Comparison of ENCODE assay signal across 8 cellular contexts in genomic region chr17:32486701-32487459, GRCh38. TPM values are rescaled to one million over a fixed set of nuclear protein-coding genes. Genes with fewer than 3 reads are reported as not detected.
DNase-seq lines count a peak whose midpoint lies in the region; ATAC-seq and TF ChIP-seq lines count a peak whose summit lies in the region.

Gene CDK5R1 (plus strand): TSS chr17:32486993. CDS start chr17:32487621, 628 bp downstream.

- H2AFZ ChIP-seq in PC-3 (ENCODE audit: low read length) = peak within 1 kb of the TSS; percentile 77

- TF ChIP-seq POLR2A in GM19193 (IDR thresholded peaks at IDR 0.05; ENCODE audit: extremely low read depth, insufficient read depth, insufficient read length) (peak; percentile 37), suprapubic skin (IDR thresholded peaks at IDR 0.05) (no peak)

- H3K4me3 ChIP-seq in BE2C (ENCODE audit: low read depth, low read length) (peak within 1 kb of the TSS; percentile 66), PC-3 (ENCODE audit: low read length) (peak within 1 kb of the TSS; percentile 70), suprapubic skin (peak within 1 kb of the TSS; percentile 70)

- H3F3A ChIP-seq in PC-3 (ENCODE audit: low read length, unreplicated experiment) = peaks cover 7% of the 10 kb centered on the region

- no peak within 1 kb of the TSS for H3K27ac ChIP-seq in PC-3 (ENCODE audit: low read length)
- H3K27ac ChIP-seq in suprapubic skin = peak within 1 kb of the TSS; percentile 76

- BruUV-seq in PC-3 (replicated peaks; lab: Mats Ljungman, UMichigan) = no TSS peak

- TF ChIP-seq CTCF in BE2C (IDR thresholded peaks at IDR 0.05; ENCODE audit: low read depth, low read length) (no peak), PC-3 (conservative IDR thresholded peaks at IDR 0.05; ENCODE audit: low read depth, low read length) (no peak), suprapubic skin (IDR thresholded peaks at IDR 0.05) (no peak)

- POLR2A ChIA-PET in PC-3 (lab: Charles Lee; ENCODE audit: unreplicated experiment) = no interaction called here

- H3K4me1 ChIP-seq in BE2C (peaks cover 8% of the 10 kb centered on the region), PC-3 (ENCODE audit: insufficient read depth, low read length) (peaks cover 4% of the 10 kb centered on the region; the same call in 1 of the 2 replicates), suprapubic skin (peaks cover 38% of the 10 kb centered on the region)

- H3K9me3 ChIP-seq in BE2C = no peaks in the 10 kb centered on the region
- no peaks in the 10 kb centered on the region for H3K9me3 ChIP-seq in PC-3 (ENCODE audit: low read length)
- no peaks in the 10 kb centered on the region for H3K9me3 ChIP-seq in suprapubic skin

- WGBS in suprapubic skin = no CpG with 5 or more reads among the region's 135 CpGs

- no peaks in the 10 kb centered on the region for H3K9me3 Mint-ChIP-seq in activated T-helper 17 cell treated with anti-CD3 and anti-CD28 coated beads, Interleukin-2, amount 50 U/mL, for 72 hours
- H3K9me3 Mint-ChIP-seq in natural killer cell treated with Interleukin-12 subunit alpha and Interleukin-12 subunit beta and Interleukin-15 and Interleukin-18, amount 100 ng/mL, for 72 hours = no peaks in the 10 kb centered on the region

- H3K79me2 ChIP-seq in PC-3 (ENCODE audit: low read length) = peaks cover 5% of the 10 kb centered on the region; the same call in 1 of the 2 replicates

- no peaks in the 10 kb centered on the region for H4K20me1 ChIP-seq in PC-3 (ENCODE audit: low read length)

- DNase-seq in BE2C (peak; percentile 70), PC-3 (peak; percentile 50), fibroblast of peridontal ligament (ENCODE audit: extremely low read depth) (peak; percentile 13), suprapubic skin (ENCODE audit: low spot score in 2 of 2) (no peak)
- DNase-seq in natural killer cell treated with Interleukin-12 subunit alpha and Interleukin-12 subunit beta and Interleukin-15 and Interleukin-18, amount 100 ng/mL, for 72 hours (ENCODE audit: low spot score) = peak; percentile 81

- peak within 1 kb of the TSS; percentile 25; the same call in 1 of the 2 replicates for H3K9ac ChIP-seq in PC-3 (ENCODE audit: low read length)

- peak within 1 kb of the TSS; percentile 90 for H3K4me2 ChIP-seq in PC-3 (ENCODE audit: low read length)

- H3K27me3 ChIP-seq in BE2C (no peaks in the 10 kb centered on the region), PC-3 (ENCODE audit: low read length) (no peaks in the 10 kb centered on the region), suprapubic skin (no peaks in the 10 kb centered on the region)

- peak; percentile 52 for ATAC-seq in HG03460 (IDR thresholded peaks at IDR 0.05; ENCODE audit: unreplicated experiment)
- ATAC-seq in PC-3 = peak; percentile 59
- ATAC-seq in activated T-helper 17 cell treated with anti-CD3 and anti-CD28 coated beads, Interleukin-2, amount 50 U/mL, for 72 hours (replicated peaks) = peak; percentile 59
- ATAC-seq in natural killer cell treated with Interleukin-12 subunit alpha and Interleukin-12 subunit beta and Interleukin-15 and Interleukin-18, amount 100 ng/mL, for 72 hours = peak; percentile 81 to 84

- no peaks in the 10 kb centered on the region for H3K27me3 Mint-ChIP-seq in activated T-helper 17 cell treated with anti-CD3 and anti-CD28 coated beads, Interleukin-2, amount 50 U/mL, for 72 hours
- no peaks in the 10 kb centered on the region for H3K27me3 Mint-ChIP-seq in natural killer cell treated with Interleukin-12 subunit alpha and Interleukin-12 subunit beta and Interleukin-15 and Interleukin-18, amount 100 ng/mL, for 72 hours

- peaks cover 53% of the 10 kb centered on the region for H3K36me3 Mint-ChIP-seq in activated T-helper 17 cell treated with anti-CD3 and anti-CD28 coated beads, Interleukin-2, amount 50 U/mL, for 72 hours (ENCODE audit: low read depth)
- H3K36me3 Mint-ChIP-seq in natural killer cell treated with Interleukin-12 subunit alpha and Interleukin-12 subunit beta and Interleukin-15 and Interleukin-18, amount 100 ng/mL, for 72 hours = peaks cover under 1% of the 10 kb centered on the region

- peak within 1 kb of the TSS; percentile 82 for H3K27ac Mint-ChIP-seq in activated T-helper 17 cell treated with anti-CD3 and anti-CD28 coated beads, Interleukin-2, amount 50 U/mL, for 72 hours
- H3K27ac Mint-ChIP-seq in natural killer cell treated with Interleukin-12 subunit alpha and Interleukin-12 subunit beta and Interleukin-15 and Interleukin-18, amount 100 ng/mL, for 72 hours = peak within 1 kb of the TSS; percentile 47 to 72

- TF ChIP-seq EP300 in suprapubic skin (IDR thresholded peaks at IDR 0.05) = no peak

- peaks cover 7% of the 10 kb centered on the region for H3K4me1 Mint-ChIP-seq in activated T-helper 17 cell treated with anti-CD3 and anti-CD28 coated beads, Interleukin-2, amount 50 U/mL, for 72 hours
- peaks cover 19 to 37% of the 10 kb centered on the region in 2 donors for H3K4me1 Mint-ChIP-seq in natural killer cell treated with Interleukin-12 subunit alpha and Interleukin-12 subunit beta and Interleukin-15 and Interleukin-18, amount 100 ng/mL, for 72 hours (ENCODE audit: low read depth in 2 of 2)

- H3K36me3 ChIP-seq in BE2C (peaks cover 4% of the 10 kb centered on the region), PC-3 (ENCODE audit: low read depth, low read length) (peaks cover 3% of the 10 kb centered on the region; the same call in 1 of the 2 replicates), suprapubic skin (no peaks in the 10 kb centered on the region)

- H3K4me3 Mint-ChIP-seq in activated T-helper 17 cell treated with anti-CD3 and anti-CD28 coated beads, Interleukin-2, amount 50 U/mL, for 72 hours = peak within 1 kb of the TSS; percentile 94
- peak within 1 kb of the TSS; percentile 82 for H3K4me3 Mint-ChIP-seq in natural killer cell treated with Interleukin-12 subunit alpha and Interleukin-12 subunit beta and Interleukin-15 and Interleukin-18, amount 100 ng/mL, for 72 hours

- no peaks in the 10 kb centered on the region for H3K9me2 ChIP-seq in PC-3 (replicated peaks; ENCODE audit: low read length)

- CTCF ChIA-PET in PC-3 (lab: Charles Lee) = no interaction called here

- intact Hi-C loops in PC-3 (cut with micrococcal nuclease) = loop anchor here (10.0 kb wide), 1 partner anchor 118 kb away; no protein-coding TSS in a partner anchor

RNA-seq across cellular contexts. Expression of gene CDK5R1, which starts in this region (rescaled TPM):
- 4.5 TPM for polyA plus RNA-seq in BE2C (2012; ENCODE audit: insufficient read depth, insufficient read length, low read depth)
- total RNA-seq in PC-3 (2014; rRNA removed) = 1.7 and 3.0 TPM in 2 replicates
- 10 to 100 TPM in 1 of 2 donors, 1 to 10 TPM in 1; 3.6 to 13.0 TPM for total RNA-seq in activated T-helper 17 cell treated with anti-CD3 and anti-CD28 coated beads, Interleukin-2, amount 50 U/mL, for 72 hours
- total RNA-seq in natural killer cell treated with Interleukin-12 subunit alpha and Interleukin-12 subunit beta and Interleukin-15 and Interleukin-18, amount 100 ng/mL, for 72 hours = 1 to 10 TPM; 3.7 to 5.9 TPM
- 1 to 10 TPM; 3.5 to 6.9 (median 5.5) TPM for total RNA-seq in suprapubic skin

Comparison
In these comparisons a context has a peak if more than half of its experiments do, and no peak if none do; other contexts are left out.
1. DNase-seq: peak in BE2C (single experiment), PC-3 (single experiment), fibroblast of peridontal ligament (single experiment) and natural killer cell treated with Interleukin-12 subunit alpha and Interleukin-12 subunit beta and Interleukin-15 and Interleukin-18, amount 100 ng/mL, for 72 hours (single experiment); none in suprapubic skin (0 of 2).
2. Peak in every context shown above with its lines, with median percentiles within 50 percentile points of each other: H3K4me3 ChIP-seq and ATAC-seq.